21 cellular contexts compared by ENCODE assay signal in genomic region chrX:1430451-1430850, GRCh38.
"Had no signal": no experiment of that assay in that cellular context is flagged by ENCODE, and none has a peak within 500 bp of the region (broad histone marks: within the 10 kb centered on the region; RNA-seq: fewer than 3 reads in every experiment).

No MANE protein-coding gene starts in this region.

- H3K27me3 Mint-ChIP-seq: activated naive CD8-positive, alpha-beta T cell; effector memory CD8-positive, alpha-beta T cell; T-cell had no signal

- H3K4me1 Mint-ChIP-seq: immature natural killer cell, mesothelial cell of epicardium, T-cell had no signal

- DNase-seq: activated CD4-positive, alpha-beta T cell treated with anti-CD3 and anti-CD28 coated beads, Interleukin-2, amount 50 U/mL, for 48 hours; activated CD4-positive, CD25-positive, alpha-beta regulatory T cell treated with anti-CD3 and anti-CD28 coated beads, Interleukin-2, amount 50 U/mL, for 72 hours; anterior cingulate cortex; brain microvascular endothelial cell; dermis blood vessel endothelial cell; effector memory CD8-positive, alpha-beta T cell; foreskin melanocyte; immature natural killer cell; SHP77; SK-N-SH; stimulated activated CD4-positive, alpha-beta T cell treated with anti-CD3 and anti-CD28 coated beads, Interleukin-2, amount 100 ng/mL, for 48 hours; stimulated activated naive CD4-positive, alpha-beta T cell treated with Interleukin-2 at 50 U/mL for 16 hours; T-cell; T1000; trophoblast cell had no signal

- H3K27me3 ChIP-seq: brain microvascular endothelial cell, ovary, suprapubic skin had no signal

- H3K4me3 ChIP-seq: lung, ovary, suprapubic skin had no signal

- H3K4me3 Mint-ChIP-seq: activated naive CD8-positive, alpha-beta T cell; effector memory CD8-positive, alpha-beta T cell; immature natural killer cell; mesothelial cell of epicardium; T-cell had no signal

- H3K36me3 ChIP-seq: ovary had no signal

- H3K9me3 Mint-ChIP-seq: effector memory CD8-positive, alpha-beta T cell; immature natural killer cell; T-cell had no signal

- H3K9me3 ChIP-seq: ovary, SK-N-SH, suprapubic skin had no signal

- H3K27ac Mint-ChIP-seq: activated naive CD8-positive, alpha-beta T cell; effector memory CD8-positive, alpha-beta T cell; immature natural killer cell; mesothelial cell of epicardium; T-cell had no signal

- H3K4me1 ChIP-seq: suprapubic skin had no signal

- ATAC-seq: effector memory CD8-positive, alpha-beta T cell; T-cell had no signal

- H3K27ac ChIP-seq: brain microvascular endothelial cell, epithelial cell of prostate, ovary, suprapubic skin had no signal

- H3K36me3 Mint-ChIP-seq: activated naive CD8-positive, alpha-beta T cell had no signal
